ENCODE assay signal across 22 cellular contexts in the genomic region with DNA sequence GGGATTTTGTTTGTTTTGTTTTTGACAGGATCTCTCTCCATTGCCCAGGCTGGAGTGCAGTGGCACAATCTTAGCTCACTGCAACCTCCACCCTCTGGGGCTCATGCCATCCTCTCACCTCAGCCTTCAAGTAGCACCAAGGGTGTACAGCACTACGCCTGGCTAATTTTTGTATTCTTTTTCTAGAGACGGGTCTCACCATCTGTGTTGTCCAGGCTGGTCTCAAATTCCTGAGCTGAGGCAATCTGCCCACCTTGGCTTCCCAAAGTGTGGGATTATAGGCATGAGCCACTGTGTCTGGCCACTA. TPM values are rescaled to one million over a fixed set of nuclear protein-coding genes. Genes with fewer than 3 reads are reported as not detected.
DNase-seq lines count a peak whose midpoint lies in the region; ATAC-seq, FAIRE-seq and TF ChIP-seq lines count a peak whose summit lies in the region.
"Had no signal": no experiment of that assay in that cellular context is flagged by ENCODE, and none has a peak within 500 bp of the region (broad histone marks: within the 10 kb centered on the region; RNA-seq: fewer than 3 reads in every experiment).

No MANE protein-coding gene starts in this region.

- H3K36me3 ChIP-seq in DOHH2 (ENCODE audit: control insufficient read depth, low read length) (peaks cover 49% of the 10 kb centered on the region), OCI-LY1 (ENCODE audit: insufficient read depth, low read length) (peaks cover 9% of the 10 kb centered on the region; the same call in 1 of the 2 replicates), mucosa of descending colon (ENCODE audit: low read depth) (no peaks in the 10 kb centered on the region), parathyroid adenoma (ENCODE audit: control insufficient read depth, insufficient read depth, low read length) (peaks cover 5% of the 10 kb centered on the region), small intestine (ENCODE audit: control insufficient read depth in 2 of 2, insufficient read depth in 2 of 2, low read length in 2 of 2) (peaks cover 0 to 3% of the 10 kb centered on the region in 2 donors)
- H3K36me3 ChIP-seq: SJSA1 had no signal

- H3K4me3 Mint-ChIP-seq in glutamatergic neuron (ENCODE audit: unreplicated experiment): no peak overlapping the region

- peaks cover 97% of the 10 kb centered on the region for H3K4me1 ChIP-seq in DOHH2 (ENCODE audit: control insufficient read depth, low read length)
- peaks cover 94% of the 10 kb centered on the region for H3K4me1 ChIP-seq in OCI-LY1 (ENCODE audit: insufficient read depth, low read length, severe bottlenecking)
- H3K4me1 ChIP-seq in mucosa of descending colon (ENCODE audit: low read depth): peaks cover 8% of the 10 kb centered on the region
- H3K4me1 ChIP-seq in parathyroid adenoma: peaks cover 5% of the 10 kb centered on the region
- peaks cover 3 to 18% of the 10 kb centered on the region in 2 donors for H3K4me1 ChIP-seq in small intestine (ENCODE audit: control insufficient read depth in 2 of 2, insufficient read depth in 1 of 2, low read depth in 1 of 2, low read length in 1 of 2)
- H3K4me1 ChIP-seq: A549, SJSA1 had no signal

- H3K9me2 ChIP-seq in DOHH2 (replicated peaks; ENCODE audit: control insufficient read depth, low read length) (no peaks in the 10 kb centered on the region), OCI-LY1 (ENCODE audit: low read depth, low read length) (no peaks in the 10 kb centered on the region)

- H3K9ac ChIP-seq in OCI-LY1 (ENCODE audit: low read length) (peak overlapping the region; percentile 3; the same call in 1 of the 2 replicates), parathyroid adenoma (no peak overlapping the region)

- WGBS in small intestine, 3 donors: 79 to 84% (median 80%) methylated on average over 2 of the region's 2 CpGs

- ATAC-seq in mucosa of descending colon (peak; percentile 9), left ventricle myocardium superior (no peak)
- ATAC-seq: A549, HCT116 had no signal

- no peak for FAIRE-seq in small intestine (lab: Jason Lieb, UNC)
- FAIRE-seq: A549, GM12892, GM19239 had no signal

- no peaks in the 10 kb centered on the region for H3K4me1 Mint-ChIP-seq in glutamatergic neuron (ENCODE audit: low read depth, unreplicated experiment)

- H4K20me1 ChIP-seq in DOHH2 (ENCODE audit: control insufficient read depth, insufficient read depth, low read depth, low read length) (no peaks in the 10 kb centered on the region), OCI-LY1 (ENCODE audit: insufficient read depth, low read length) (no peaks in the 10 kb centered on the region)

- no peak for TF ChIP-seq CTCF in DOHH2 (IDR thresholded peaks at IDR 0.05; ENCODE audit: low read depth, low read length, poor library complexity, severe bottlenecking)
- no peak for TF ChIP-seq CTCF in OCI-LY1 (IDR thresholded peaks at IDR 0.05; ENCODE audit: low read length)
- TF ChIP-seq CTCF in mucosa of descending colon (IDR thresholded peaks at IDR 0.05): no peak
- no peak for TF ChIP-seq CTCF in parathyroid adenoma (IDR thresholded peaks at IDR 0.05)
- TF ChIP-seq CTCF in glutamatergic neuron (IDR thresholded peaks at IDR 0.05; ENCODE audit: partially characterized antibody, unreplicated experiment): no peak

- H3K27me3 ChIP-seq in DOHH2 (ENCODE audit: control insufficient read depth, low read length) (no peaks in the 10 kb centered on the region), OCI-LY1 (ENCODE audit: insufficient read depth, low read length) (no peaks in the 10 kb centered on the region), parathyroid adenoma (ENCODE audit: control insufficient read depth, insufficient read depth, low read length) (no peaks in the 10 kb centered on the region), small intestine (ENCODE audit: control insufficient read depth in 2 of 2, insufficient read depth in 2 of 2, low read length in 2 of 2) (no peaks in the 10 kb centered on the region)
- H3K27me3 ChIP-seq: MG63, SJSA1 had no signal

- H3K79me2 ChIP-seq in DOHH2 (ENCODE audit: control insufficient read depth, low read length) (peaks cover 95% of the 10 kb centered on the region), OCI-LY1 (ENCODE audit: insufficient read depth, low read length) (peaks cover 72% of the 10 kb centered on the region), parathyroid adenoma (peaks cover 31% of the 10 kb centered on the region)

- H3K27me3 Mint-ChIP-seq in glutamatergic neuron (ENCODE audit: unreplicated experiment): no peaks in the 10 kb centered on the region

- H3K27ac ChIP-seq in DOHH2 (ENCODE audit: low read depth, low read length): peak overlapping the region; percentile 88
- peak overlapping the region; percentile 95 for H3K27ac ChIP-seq in OCI-LY1 (ENCODE audit: low read depth, low read length, poor library complexity, severe bottlenecking)
- peak overlapping the region; percentile 77 for H3K27ac ChIP-seq in parathyroid adenoma
- H3K27ac ChIP-seq in small intestine (ENCODE audit: low read depth in 1 of 2, low read length in 1 of 2): no peak overlapping the region
- H3K27ac ChIP-seq: A549, HL-60, SJSA1 had no signal

- H3K4me3 ChIP-seq in DOHH2 (ENCODE audit: low read length): peak overlapping the region; percentile 30; the same call in 1 of the 2 replicates
- no peak overlapping the region for H3K4me3 ChIP-seq in OCI-LY1 (ENCODE audit: low read depth, low read length, poor library complexity, severe bottlenecking)
- H3K4me3 ChIP-seq in mucosa of descending colon: no peak overlapping the region
- H3K4me3 ChIP-seq in parathyroid adenoma (ENCODE audit: low read depth, low read length): peak overlapping the region; percentile 34
- H3K4me3 ChIP-seq in small intestine (ENCODE audit: low read depth in 1 of 2, low read length in 2 of 2): no peak overlapping the region
- H3K4me3 ChIP-seq: A549, MG63, SJSA1 had no signal

- intact Hi-C loops in mucosa of descending colon (cut with DNase I, micrococcal nuclease) (no loop called here), left ventricle myocardium superior (cut with micrococcal nuclease) (no loop called here)

- H2AFZ ChIP-seq in OCI-LY1 (ENCODE audit: low read length) (no peak overlapping the region), parathyroid adenoma (no peak overlapping the region)

- DNase-seq in mucosa of descending colon: no peak
- DNase-seq in small intestine: no peak
- DNase-seq in left ventricle myocardium superior: no peak
- DNase-seq in glutamatergic neuron: no peak
- DNase-seq: Calu3, DMS79 treated with DMSO at 0.1 percent for 48 hours, NCI-H2029, NCI-H446, NCI-H524 treated with DMSO at 0.1 percent for 48 hours, NCI-H774, Right ventricle myocardium superior, RPMI8226 had no signal

- peaks cover 1% of the 10 kb centered on the region for H3K9me3 Mint-ChIP-seq in glutamatergic neuron (ENCODE audit: unreplicated experiment)

- peaks cover 27% of the 10 kb centered on the region for H3F3A ChIP-seq in DOHH2 (ENCODE audit: control insufficient read depth, insufficient read depth)
- peaks cover 5% of the 10 kb centered on the region; the same call in 1 of the 2 replicates for H3F3A ChIP-seq in OCI-LY1 (ENCODE audit: insufficient read depth, low read length)

- peak overlapping the region; percentile 59 for H3K4me2 ChIP-seq in DOHH2 (ENCODE audit: low read length)
- peak overlapping the region; percentile 40 for H3K4me2 ChIP-seq in OCI-LY1 (ENCODE audit: low read length)
- H3K4me2 ChIP-seq in parathyroid adenoma (ENCODE audit: low read length): peak overlapping the region; percentile 48
- H3K4me2 ChIP-seq: A549 had no signal

- no peaks in the 10 kb centered on the region for H3K9me3 ChIP-seq in DOHH2 (ENCODE audit: control insufficient read depth, insufficient read depth, low read length)
- no peaks in the 10 kb centered on the region for H3K9me3 ChIP-seq in OCI-LY1 (ENCODE audit: low read length)
- H3K9me3 ChIP-seq in mucosa of descending colon: no peaks in the 10 kb centered on the region
- no peaks in the 10 kb centered on the region for H3K9me3 ChIP-seq in parathyroid adenoma (ENCODE audit: control insufficient read depth, low read length)
- H3K9me3 ChIP-seq in small intestine (ENCODE audit: control insufficient read depth, low read depth): no peaks in the 10 kb centered on the region
- H3K9me3 ChIP-seq: A549, MG63, SJSA1 had no signal

- no peak overlapping the region for H3K27ac Mint-ChIP-seq in glutamatergic neuron (ENCODE audit: unreplicated experiment)

- H3K36me3 Mint-ChIP-seq in glutamatergic neuron (ENCODE audit: unreplicated experiment): no peaks in the 10 kb centered on the region

RNA-seq across cellular contexts. Expression of gene GCNT1, which starts 7.3 kb away (rescaled TPM):
- 10 to 100 TPM; 16.4 to 38.1 (median 28.1) TPM for total RNA-seq in mucosa of descending colon
- 10 to 100 TPM in 2 of 3 donors, 1 to 10 TPM in 1; 7.0 to 43.2 (median 19.7) TPM for polyA plus RNA-seq in small intestine
- total RNA-seq in left ventricle myocardium superior: 3.5 TPM
- total RNA-seq in glutamatergic neuron (ENCODE audit: unreplicated experiment): 1.2 TPM

Comparison
In these comparisons a context has a peak if more than half of its experiments do, and no peak if none do; other contexts are left out.
1. H3K27ac ChIP-seq: peak in DOHH2 (single experiment), OCI-LY1 (single experiment) and parathyroid adenoma (single experiment); none in small intestine (0 of 2).
2. H3K4me3 ChIP-seq: peak in DOHH2 (single experiment) and parathyroid adenoma (single experiment); none in OCI-LY1 (single experiment), mucosa of descending colon (single experiment) and small intestine (0 of 2).
3. Peak in every context shown above with its lines, with median percentiles within 50 percentile points of each other: H3K4me2 ChIP-seq.